ENCODE assay signal across 23 cellular contexts in the genomic region with DNA sequence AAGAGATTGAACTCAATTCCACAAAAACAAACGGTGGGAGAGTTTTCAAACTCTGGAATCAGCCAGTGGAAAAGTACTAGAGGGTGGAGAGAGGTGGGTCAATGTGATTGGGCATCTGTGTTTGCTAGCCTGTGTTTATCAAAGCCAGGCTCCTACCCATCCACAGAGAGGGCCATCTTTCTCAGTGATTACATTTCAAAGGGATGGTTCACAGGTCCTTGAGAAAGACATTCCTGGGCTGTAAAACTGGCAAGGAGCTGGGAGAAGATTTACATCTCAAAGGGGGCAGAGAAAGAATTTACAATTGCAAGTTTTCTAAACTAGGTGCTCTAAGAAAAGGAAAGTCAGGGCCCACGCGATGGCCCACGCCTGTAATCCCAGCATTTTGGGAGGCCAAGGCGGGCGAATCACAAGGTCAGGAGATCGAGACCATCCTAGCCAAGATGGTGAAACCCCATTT.
DNase-seq lines count a peak whose midpoint lies in the region; ATAC-seq and TF ChIP-seq lines count a peak whose summit lies in the region.
"Had no signal": no experiment of that assay in that cellular context is flagged by ENCODE, and none has a peak within 500 bp of the region (broad histone marks: within the 10 kb centered on the region; RNA-seq: fewer than 3 reads in every experiment).

No MANE protein-coding gene starts in this region.

- H3K27ac ChIP-seq in GM23338 (ENCODE audit: low read depth), result peak overlapping the region; percentile 92
- peak overlapping the region; percentile 45 for H3K27ac ChIP-seq in iPS-20b (ENCODE audit: low read length)
- H3K27ac ChIP-seq in rectal smooth muscle tissue (ENCODE audit: low read depth, low read length), result peak overlapping the region; percentile 52
- H3K27ac ChIP-seq: BLaER1 treated with 17β-estradiol and CSF1 and Interleukin-3, amounts not matched to agents 10 nM and 100 nM; SJCRH30 had no signal

- H3K79me2 ChIP-seq in GM23338 (replicated peaks; ENCODE audit: insufficient read depth), result no peaks in the 10 kb centered on the region

- peak overlapping the region; percentile 77 for H3K9ac ChIP-seq in iPS-20b (ENCODE audit: low read depth, low read length)
- no peak overlapping the region for H3K9ac ChIP-seq in rectal smooth muscle tissue (ENCODE audit: low read length)
- H3K9ac ChIP-seq: BLaER1 treated with 17β-estradiol and CSF1 and Interleukin-3, amounts not matched to agents 10 nM and 100 nM had no signal

- H3F3A ChIP-seq in GM23338 (replicated peaks; ENCODE audit: low read depth), result no peaks in the 10 kb centered on the region

- H3K36me3 ChIP-seq in GM23338 (ENCODE audit: insufficient read depth) (no peaks in the 10 kb centered on the region), iPS-20b (ENCODE audit: insufficient read depth, low read depth, low read length) (no peaks in the 10 kb centered on the region), rectal smooth muscle tissue (ENCODE audit: control insufficient read depth, insufficient read depth, low read length) (no peaks in the 10 kb centered on the region)
- H3K36me3 ChIP-seq: BLaER1 treated with 17β-estradiol and CSF1 and Interleukin-3, amounts not matched to agents 10 nM and 100 nM; SJCRH30 had no signal

- H3K4me3 Mint-ChIP-seq in GM23338, result peak overlapping the region; percentile 43
- H3K4me3 Mint-ChIP-seq: activated naive CD4-positive, alpha-beta T cell treated with anti-CD3 and anti-CD28 coated beads for 36 hours; activated T-cell treated with anti-CD3 and anti-CD28 coated beads, Interleukin-2, amount 50 U/mL, for 72 hours; natural killer cell; type B pancreatic cell had no signal

- H3K36me3 Mint-ChIP-seq in GM23338 (ENCODE audit: low read depth), result peaks cover 45% of the 10 kb centered on the region
- H3K36me3 Mint-ChIP-seq: natural killer cell, type B pancreatic cell had no signal

- ATAC-seq in GM23338 (peak; percentile 99), GM19395 (IDR thresholded peaks at IDR 0.05; ENCODE audit: unreplicated experiment) (no peak)
- ATAC-seq: activated T-cell treated with anti-CD3 and anti-CD28 coated beads, Interleukin-2, amount 50 U/mL, for 72 hours; natural killer cell; sciatic nerve had no signal

- no peak overlapping the region for H3K4me3 ChIP-seq in GM23338
- peak overlapping the region; percentile 27 for H3K4me3 ChIP-seq in iPS-20b (ENCODE audit: low read length)
- no peak overlapping the region for H3K4me3 ChIP-seq in rectal smooth muscle tissue (ENCODE audit: low read length)
- H3K4me3 ChIP-seq: BLaER1 treated with 17β-estradiol and CSF1 and Interleukin-3, amounts not matched to agents 10 nM and 100 nM; SJCRH30 had no signal

- H3K4me2 ChIP-seq in GM23338, result no peak overlapping the region
- H3K4me2 ChIP-seq: BLaER1 treated with 17β-estradiol and CSF1 and Interleukin-3, amounts not matched to agents 10 nM and 100 nM had no signal

- no peaks in the 10 kb centered on the region for H3K27me3 ChIP-seq in GM23338 (ENCODE audit: insufficient read depth)
- H3K27me3 ChIP-seq in iPS-20b (ENCODE audit: insufficient read depth, low read length), result no peaks in the 10 kb centered on the region
- no peaks in the 10 kb centered on the region for H3K27me3 ChIP-seq in rectal smooth muscle tissue (ENCODE audit: control insufficient read depth, insufficient read depth, low read length)
- H3K27me3 ChIP-seq: BLaER1 treated with 17β-estradiol and CSF1 and Interleukin-3, amounts not matched to agents 10 nM and 100 nM; SJCRH30 had no signal

- H3K4me1 ChIP-seq in GM23338 (ENCODE audit: insufficient read depth), result peaks cover 21% of the 10 kb centered on the region
- H3K4me1 ChIP-seq in iPS-20b (ENCODE audit: insufficient read depth, low read length), result peaks cover 23% of the 10 kb centered on the region
- H3K4me1 ChIP-seq in rectal smooth muscle tissue (ENCODE audit: control insufficient read depth, insufficient read depth, low read length), result peaks cover 3% of the 10 kb centered on the region
- H3K4me1 ChIP-seq: SJCRH30 had no signal

- H3K27me3 Mint-ChIP-seq in GM23338 (ENCODE audit: insufficient read depth, low read depth, poor library complexity), result peaks cover 10% of the 10 kb centered on the region
- H3K27me3 Mint-ChIP-seq: type B pancreatic cell had no signal

- peaks cover 31% of the 10 kb centered on the region for H3K4me1 Mint-ChIP-seq in GM23338

- peak; percentile 97 for DNase-seq in GM23338 (ENCODE audit: low spot score)
- peak; percentile 31 for DNase-seq in amniotic epithelial cell (ENCODE audit: low read depth)
- no peak for DNase-seq in kidney tubule cell (ENCODE audit: low spot score)
- DNase-seq in HUDEP-2 (lab: John Stamatoyannopoulos, UW; ENCODE audit: unreplicated experiment in 76 of 76), result no peak
- no peak for DNase-seq in COLO668 (lab: John Stamatoyannopoulos, UW; ENCODE audit: unreplicated experiment)
- DNase-seq: activated naive CD4-positive, alpha-beta T cell treated with anti-CD3 and anti-CD28 coated beads for 36 hours; activated T-cell treated with anti-CD3 and anti-CD28 coated beads, Interleukin-2, amount 50 U/mL, for 72 hours; anterior cingulate cortex; Calu3; caudate nucleus; dermis blood vessel endothelial cell; EL; natural killer cell; NCI-H1417; NCI-H510A; NK-92 treated with Interleukin-12 subunit alpha and Interleukin-12 subunit beta, amount 100 ng/mL, for 24 hours; SJCRH30 had no signal

- H3K9me3 Mint-ChIP-seq in GM23338, result peaks cover 49% of the 10 kb centered on the region

- TF ChIP-seq CTCF in GM23338 (conservative IDR thresholded peaks at IDR 0.05; ENCODE audit: low read depth in 2 of 2), result no peak

- no peak overlapping the region for H2AFZ ChIP-seq in GM23338

- H3K27ac Mint-ChIP-seq in GM23338, result peak overlapping the region; percentile 94
- H3K27ac Mint-ChIP-seq: activated naive CD4-positive, alpha-beta T cell treated with anti-CD3 and anti-CD28 coated beads for 36 hours; activated T-cell treated with anti-CD3 and anti-CD28 coated beads, Interleukin-2, amount 50 U/mL, for 72 hours; natural killer cell; type B pancreatic cell had no signal

- H4K20me1 ChIP-seq in GM23338 (replicated peaks; ENCODE audit: insufficient read depth), result no peaks in the 10 kb centered on the region
- H4K20me1 ChIP-seq: BLaER1 treated with 17β-estradiol and CSF1 and Interleukin-3, amounts not matched to agents 10 nM and 100 nM had no signal

- no peaks in the 10 kb centered on the region for H3K9me2 ChIP-seq in GM23338 (ENCODE audit: insufficient read depth)

- H3K9me3 ChIP-seq in iPS-20b (ENCODE audit: insufficient read depth, low read depth, low read length), result peaks cover 14% of the 10 kb centered on the region; the same call in 1 of the 2 replicates
- H3K9me3 ChIP-seq: SJCRH30 had no signal

TF ChIP-seq in GM23338, 12 proteins besides CTCF, POLR2A, EP300 and RAD21 (continues in another document):
- TF ChIP-seq NANOG (IDR thresholded peaks at IDR 0.05; ENCODE audit: borderline replicate concordance) (peak; percentile 95), CREB1 (CRISPR knock-in tag; IDR thresholded peaks at IDR 0.05; ENCODE audit: low read depth) (peak; percentile 24; the same call in 1 of the 2 replicates), POLR2AphosphoS5 (IDR thresholded peaks at IDR 0.05; ENCODE audit: low read depth) (0 out of 2 replicates have a peak, but pooled peaks have one; percentile 36), ZNF114 (CRISPR knock-in tag; IDR thresholded peaks at IDR 0.05) (peak; percentile 88; the same call in 1 of the 2 replicates), EZH2phosphoT487 (IDR thresholded peaks at IDR 0.05; ENCODE audit: unreplicated experiment) (no peak)

Comparison
In these comparisons a context has a peak if more than half of its experiments do, and no peak if none do; other contexts are left out.
1. DNase-seq: peak in GM23338 (single experiment) and amniotic epithelial cell (single experiment); none in kidney tubule cell (single experiment), HUDEP-2 (0 of 76) and COLO668 (single experiment).
2. Peak in every context shown above with its lines, with median percentiles within 50 percentile points of each other: H3K27ac ChIP-seq.